Comparison of ENCODE assay signal across 1 cellular context in the genomic region with DNA sequence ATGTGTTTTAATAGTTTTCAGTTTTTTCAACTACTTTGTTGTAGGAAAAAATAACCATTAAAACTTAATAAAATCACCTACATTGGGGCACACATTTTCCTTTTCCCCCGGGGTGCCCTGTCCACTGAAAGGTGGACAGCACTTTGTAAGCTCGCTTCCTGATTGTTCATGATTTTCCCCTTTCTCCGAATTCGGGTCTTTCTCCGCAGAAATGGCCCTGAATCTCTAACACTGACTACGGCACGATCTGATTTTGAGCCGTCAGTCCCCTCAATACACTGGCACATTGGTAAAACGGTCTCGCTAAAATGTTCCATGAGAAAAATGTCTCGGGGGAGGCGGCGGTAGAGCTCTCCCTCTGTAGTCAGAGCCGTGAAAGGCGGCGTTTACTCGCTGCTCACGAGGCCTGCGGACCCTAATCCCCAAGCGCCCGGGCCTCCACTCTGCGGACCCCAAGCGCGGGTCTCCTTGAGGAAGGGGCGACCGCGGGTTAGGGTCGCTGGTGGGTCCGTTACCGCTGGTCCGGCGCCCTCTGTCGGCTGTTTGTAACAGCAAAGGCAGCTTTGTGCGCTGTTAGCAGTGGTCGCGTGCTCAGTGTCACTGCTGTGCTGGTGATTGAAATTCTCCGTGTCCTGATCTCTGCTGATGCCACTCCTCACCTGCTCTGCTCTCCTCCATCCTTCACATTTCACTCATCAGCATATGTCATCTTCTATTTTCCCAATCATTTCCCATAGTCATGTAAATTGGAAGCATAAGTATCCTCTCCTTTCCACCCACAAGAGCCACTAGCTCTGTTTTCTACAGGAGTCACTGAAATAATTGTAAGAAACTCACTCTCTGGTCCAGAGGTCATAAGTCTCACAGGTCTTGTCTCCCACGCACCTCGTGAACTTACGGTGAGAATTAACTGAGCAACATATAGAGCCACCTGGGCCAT.
TF ChIP-seq lines count a peak whose summit lies in the region.

No MANE protein-coding gene starts in this region.

TF ChIP-seq in HEK293, 187 proteins besides CTCF, POLR2A, EP300 and RAD21 (continued from another document):
- TF ChIP-seq, protein P1, sequence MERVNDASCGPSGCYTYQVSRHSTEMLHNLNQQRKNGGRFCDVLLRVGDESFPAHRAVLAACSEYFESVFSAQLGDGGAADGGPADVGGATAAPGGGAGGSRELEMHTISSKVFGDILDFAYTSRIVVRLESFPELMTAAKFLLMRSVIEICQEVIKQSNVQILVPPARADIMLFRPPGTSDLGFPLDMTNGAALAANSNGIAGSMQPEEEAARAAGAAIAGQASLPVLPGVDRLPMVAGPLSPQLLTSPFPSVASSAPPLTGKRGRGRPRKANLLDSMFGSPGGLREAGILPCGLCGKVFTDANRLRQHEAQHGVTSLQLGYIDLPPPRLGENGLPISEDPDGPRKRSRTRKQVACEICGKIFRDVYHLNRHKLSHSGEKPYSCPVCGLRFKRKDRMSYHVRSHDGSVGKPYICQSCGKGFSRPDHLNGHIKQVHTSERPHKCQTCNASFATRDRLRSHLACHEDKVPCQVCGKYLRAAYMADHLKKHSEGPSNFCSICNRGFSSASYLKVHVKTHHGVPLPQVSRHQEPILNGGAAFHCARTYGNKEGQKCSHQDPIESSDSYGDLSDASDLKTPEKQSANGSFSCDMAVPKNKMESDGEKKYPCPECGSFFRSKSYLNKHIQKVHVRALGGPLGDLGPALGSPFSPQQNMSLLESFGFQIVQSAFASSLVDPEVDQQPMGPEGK (tag by site-specific recombination; IDR thresholded peaks at IDR 0.05) = 0 out of 2 replicates have a peak, but pooled peaks have one; percentile 15
- no peak for TF ChIP-seq ZNF560 (tag by site-specific recombination; IDR thresholded peaks at IDR 0.05; ENCODE audit: borderline replicate concordance)
- peak; percentile 92 for TF ChIP-seq ZNF121 (tag by site-specific recombination; IDR thresholded peaks at IDR 0.05)
- TF ChIP-seq ZNF19 (tag by site-specific recombination; IDR thresholded peaks at IDR 0.05; ENCODE audit: low read depth) = 0 out of 2 replicates have a peak, but pooled peaks have one; percentile 45
- peak; percentile 62; the same call in 1 of the 2 replicates for TF ChIP-seq TRIM28 (IDR thresholded peaks at IDR 0.05; ENCODE audit: borderline replicate concordance, low read length)
- TF ChIP-seq ZFP37 (tag by site-specific recombination; IDR thresholded peaks at IDR 0.05) = peak; percentile 38; the same call in 1 of the 2 replicates
- 0 out of 2 replicates have a peak, but pooled peaks have one; percentile 34 for TF ChIP-seq ZSCAN30 (tag by site-specific recombination; IDR thresholded peaks at IDR 0.05)
- TF ChIP-seq ZNF654 (tag by site-specific recombination; IDR thresholded peaks at IDR 0.05; ENCODE audit: low read depth) = peak; percentile 32
- 0 out of 2 replicates have a peak, but pooled peaks have one; percentile 45 for TF ChIP-seq ZNF335 (tag by site-specific recombination; conservative IDR thresholded peaks at IDR 0.05)
- TF ChIP-seq ZNF2 (tag by site-specific recombination; IDR thresholded peaks at IDR 0.05) = peak; percentile 92
- TF ChIP-seq ZNF501 (tag by site-specific recombination; IDR thresholded peaks at IDR 0.05) = 0 out of 2 replicates have a peak, but pooled peaks have one; percentile 29
- no peak for TF ChIP-seq ZNF146 (tag by site-specific recombination; IDR thresholded peaks at IDR 0.05)
- TF ChIP-seq SP7 (tag by site-specific recombination; IDR thresholded peaks at IDR 0.05) = 0 out of 2 replicates have a peak, but pooled peaks have one; percentile 33
- TF ChIP-seq, protein P2, sequence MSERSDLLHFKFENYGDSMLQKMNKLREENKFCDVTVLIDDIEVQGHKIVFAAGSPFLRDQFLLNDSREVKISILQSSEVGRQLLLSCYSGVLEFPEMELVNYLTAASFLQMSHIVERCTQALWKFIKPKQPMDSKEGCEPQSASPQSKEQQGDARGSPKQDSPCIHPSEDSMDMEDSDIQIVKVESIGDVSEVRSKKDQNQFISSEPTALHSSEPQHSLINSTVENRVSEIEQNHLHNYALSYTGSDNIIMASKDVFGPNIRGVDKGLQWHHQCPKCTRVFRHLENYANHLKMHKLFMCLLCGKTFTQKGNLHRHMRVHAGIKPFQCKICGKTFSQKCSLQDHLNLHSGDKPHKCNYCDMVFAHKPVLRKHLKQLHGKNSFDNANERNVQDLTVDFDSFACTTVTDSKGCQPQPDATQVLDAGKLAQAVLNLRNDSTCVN (tag by site-specific recombination; optimal IDR thresholded peaks at IDR 0.05) = peak; percentile 36
- no peak for TF ChIP-seq ZNF37A (tag by site-specific recombination; IDR thresholded peaks at IDR 0.05)
- TF ChIP-seq ZBTB17 (tag by site-specific recombination; IDR thresholded peaks at IDR 0.05) = peak; percentile 72
